ENCODE assay signal across 16 cellular contexts in the genomic region with DNA sequence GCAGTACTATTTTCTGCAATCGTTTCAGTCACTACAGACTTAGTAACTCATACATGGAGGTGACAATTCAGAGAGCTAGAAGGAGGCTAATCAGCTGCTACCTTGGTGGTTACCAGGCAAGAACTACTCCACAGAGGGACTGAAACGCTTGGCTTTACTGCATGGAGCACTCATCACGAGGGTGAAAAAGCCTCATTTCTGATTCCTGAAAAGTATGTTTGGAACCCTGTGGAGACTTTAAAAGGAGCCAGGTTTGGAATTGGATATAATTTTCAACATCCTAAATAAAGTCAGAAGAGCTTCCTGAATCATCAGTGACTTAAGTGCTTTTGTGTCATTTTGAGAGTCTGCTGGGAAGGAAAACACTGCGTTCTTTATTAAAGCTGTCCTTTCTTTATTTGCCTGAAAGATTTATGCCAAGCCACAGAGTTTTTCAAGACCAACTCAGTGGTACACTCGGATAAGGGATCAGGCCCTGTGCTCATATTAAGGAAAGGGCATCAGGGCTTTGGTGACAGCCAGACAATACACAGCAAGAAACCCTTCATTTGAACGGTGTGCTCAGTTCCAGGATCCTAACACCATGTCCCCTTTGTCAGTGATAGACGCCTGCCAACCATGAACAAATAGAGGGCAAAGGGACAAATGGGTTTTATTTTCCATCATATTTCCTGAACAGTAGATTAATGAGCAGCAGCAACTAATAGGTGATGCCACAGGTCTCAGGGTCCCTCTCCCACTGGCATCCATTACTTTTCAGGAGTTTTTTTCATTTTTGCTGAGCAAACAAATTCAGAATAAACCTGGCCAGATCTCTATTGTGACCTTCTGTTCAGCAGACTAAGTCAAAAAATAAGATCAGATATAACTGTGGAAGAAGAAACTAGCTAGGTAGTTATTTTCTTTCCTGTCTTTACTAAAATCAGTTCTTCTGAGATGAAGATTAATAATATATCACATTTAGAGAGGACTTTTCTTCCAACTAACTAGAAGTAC.
DNase-seq lines count a peak whose midpoint lies in the region; ATAC-seq and TF ChIP-seq lines count a peak whose summit lies in the region.
"Had no signal": no experiment of that assay in that cellular context is flagged by ENCODE, and none has a peak within 500 bp of the region (broad histone marks: within the 10 kb centered on the region; RNA-seq: fewer than 3 reads in every experiment).

No MANE protein-coding gene starts in this region.

- H3K27me3 ChIP-seq in stomach (no peaks in the 10 kb centered on the region), H7 (ENCODE audit: control insufficient read depth, insufficient read depth, low read length) (no peaks in the 10 kb centered on the region)
- H3K27me3 ChIP-seq: esophagus squamous epithelium had no signal

- peak overlapping the region; percentile 5 to 77 (median 35) for H3K27ac ChIP-seq in stomach
- H3K27ac ChIP-seq: 22Rv1, esophagus squamous epithelium had no signal

- H3K4me3 Mint-ChIP-seq in T-helper 17 cell = no peak overlapping the region
- H3K4me3 Mint-ChIP-seq: activated CD8-positive, alpha-beta T cell treated with anti-CD3 and anti-CD28 coated beads, Interleukin-2, amount 10 ng/mL, durations not matched to agents 7 days and 5 days; GM23338 had no signal

- whole genome bisulfite sequencing in stomach, 5 donors = 27 to 53% (median 40%) methylated on average over 6 to 7 of the region's 7 CpGs

- peaks cover 8 to 19% (median 13%) of the 10 kb centered on the region in 4 donors for H3K4me1 ChIP-seq in stomach
- H3K4me1 ChIP-seq: esophagus squamous epithelium had no signal

- H3K27me3 Mint-ChIP-seq in T-helper 17 cell = no peaks in the 10 kb centered on the region

- peak overlapping the region; percentile 43 for H3K27ac Mint-ChIP-seq in T-helper 17 cell
- H3K27ac Mint-ChIP-seq: activated CD8-positive, alpha-beta T cell treated with anti-CD3 and anti-CD28 coated beads, Interleukin-2, amount 10 ng/mL, durations not matched to agents 7 days and 5 days; GM23338 had no signal

- H3K4me1 Mint-ChIP-seq in T-helper 17 cell = peaks cover 14% of the 10 kb centered on the region
- H3K4me1 Mint-ChIP-seq: GM23338 had no signal

- no peak for TF ChIP-seq POLR2A in stomach (IDR thresholded peaks at IDR 0.05)

- no peak for ATAC-seq in T-helper 17 cell
- ATAC-seq in left cardiac atrium = peak; percentile 53 to 75
- no peak for ATAC-seq in GM18502 (IDR thresholded peaks at IDR 0.05; ENCODE audit: poor library complexity, unreplicated experiment)
- ATAC-seq: activated CD8-positive, alpha-beta T cell treated with anti-CD3 and anti-CD28 coated beads, Interleukin-2, amount 10 ng/mL, durations not matched to agents 7 days and 5 days; GM23338 had no signal

- H3K36me3 ChIP-seq in stomach = peaks cover 7 to 32% (median 24%) of the 10 kb centered on the region in 4 donors
- peaks cover 1% of the 10 kb centered on the region; the same call in 1 of the 2 replicates for H3K36me3 ChIP-seq in H7 (replicated peaks; ENCODE audit: control insufficient read depth, insufficient read depth, low read length)

- peaks cover 2% of the 10 kb centered on the region for H3K36me3 Mint-ChIP-seq in T-helper 17 cell (ENCODE audit: low read depth)

- H3K4me3 ChIP-seq in stomach (no peak overlapping the region), H7 (ENCODE audit: insufficient read depth, low read depth, low read length) (no peak overlapping the region)
- H3K4me3 ChIP-seq: esophagus squamous epithelium, GM23338 had no signal

- TF ChIP-seq CTCF in stomach (IDR thresholded peaks at IDR 0.05) (no peak), GM20000 (IDR thresholded peaks at IDR 0.05; ENCODE audit: extremely low read depth, missing control alignments) (no peak)

- no peaks in the 10 kb centered on the region for H3K9me3 ChIP-seq in T-helper 17 cell (ENCODE audit: control insufficient read depth, low read length, poor library complexity, severe bottlenecking)
- no peaks in the 10 kb centered on the region for H3K9me3 ChIP-seq in stomach
- H3K9me3 ChIP-seq: esophagus squamous epithelium had no signal

- no peak for TF ChIP-seq EP300 in stomach (IDR thresholded peaks at IDR 0.05)

- intact Hi-C loops in left cardiac atrium (cut with DNase I) = loop anchor here in 1 of 2 donors (10.0 kb wide), 1 partner anchor 123 kb away; no protein-coding TSS in a partner anchor
- intact Hi-C loops in stomach (cut with DNase I; ENCODE audit: low total_unique reads) = no loop called here

- DNase-seq in NCI-H1092 treated with DMSO at 0.1 percent for 48 hours (lab: John Stamatoyannopoulos, UW) = peak; percentile 9
- DNase-seq in NCI-H1092 (lab: John Stamatoyannopoulos, UW) = no peak
- no peak for DNase-seq in T-helper 17 cell
- DNase-seq in left cardiac atrium = no peak
- no peak for DNase-seq in stomach
- no peak for DNase-seq in GM20000 (ENCODE audit: low spot score)
- no peak for DNase-seq in H7
- DNase-seq: activated CD8-positive, alpha-beta T cell treated with anti-CD3 and anti-CD28 coated beads, Interleukin-2, amount 10 ng/mL, durations not matched to agents 7 days and 5 days; amniotic stem cell; EL; esophagus squamous epithelium; KBM-7; NCI-H748 treated with DMSO at 0.1 percent for 48 hours had no signal

Comparison
In these comparisons a context has a peak if more than half of its experiments do, and no peak if none do; other contexts are left out.
1. ATAC-seq: peak in left cardiac atrium (2 of 2); none in T-helper 17 cell (single experiment) and GM18502 (single experiment).